In the genomic region with DNA sequence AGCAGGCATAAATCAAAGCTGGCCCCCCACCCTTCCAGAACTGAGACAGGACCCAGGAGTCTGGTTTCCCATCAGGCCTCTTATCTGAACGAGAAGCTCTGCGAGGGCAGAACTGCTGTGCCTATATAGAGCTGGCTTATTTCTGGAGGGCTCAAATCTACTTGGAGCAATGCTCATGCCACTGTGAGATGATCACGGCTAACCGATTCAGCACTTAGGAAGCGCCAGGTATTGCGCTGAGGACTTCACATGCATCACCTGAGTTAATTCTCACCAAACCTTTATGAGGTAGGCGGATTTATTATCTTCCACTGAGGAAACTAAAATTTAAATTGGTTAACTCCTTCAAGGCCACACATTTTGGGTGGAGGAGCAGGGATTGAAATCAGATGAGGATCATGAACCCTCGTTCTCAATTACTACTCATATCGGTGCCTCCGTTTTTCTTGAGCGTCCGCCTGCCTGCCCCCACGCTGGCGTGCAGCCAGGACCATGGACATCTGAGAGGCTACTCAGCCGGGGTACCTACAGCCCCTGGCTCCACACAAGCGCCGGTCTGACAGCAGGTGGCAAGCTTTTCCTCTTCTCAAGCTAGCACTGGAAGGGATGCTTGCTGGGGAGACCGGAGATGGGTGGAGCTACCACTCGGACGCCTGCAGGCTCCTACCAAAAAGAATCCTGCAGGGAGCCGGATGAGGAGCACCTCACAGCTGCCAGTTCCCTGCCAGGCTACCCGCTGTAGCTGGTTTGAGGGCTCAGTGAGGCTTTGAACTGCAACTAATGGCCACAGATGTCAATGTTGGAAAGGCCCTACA, we compare ENCODE assay signal across 8 cellular contexts. TPM values are rescaled to one million over a fixed set of nuclear protein-coding genes. Genes with fewer than 3 reads are reported as not detected.
DNase-seq lines count a peak whose midpoint lies in the region; ATAC-seq, FAIRE-seq and TF ChIP-seq lines count a peak whose summit lies in the region.

No MANE protein-coding gene starts in this region.

- H3K9me3 Mint-ChIP-seq in Caco-2 (ENCODE audit: unreplicated experiment), result no peaks in the 10 kb centered on the region
- H3K9me3 Mint-ChIP-seq in activated CD4-positive, alpha-beta T cell treated with anti-CD3 and anti-CD28 coated beads, Interleukin-2, amount 10 ng/mL, durations not matched to agents 7 days and 5 days, result no peaks in the 10 kb centered on the region

- TF ChIP-seq POLR2A in HepG2 (IDR thresholded peaks at IDR 0.05; ENCODE audit: insufficient read depth in 1 of 2, low read depth in 2 of 2, low read length in 2 of 2), result peak; percentile 65 to 82; a peak in 3 of 4 replicates

- peaks cover 24% of the 10 kb centered on the region for H3K79me2 ChIP-seq in HepG2 (ENCODE audit: insufficient read depth, low read length)

- H3K9me3 ChIP-seq in Caco-2 (no peaks in the 10 kb centered on the region), HepG2 (ENCODE audit: low read length) (no peaks in the 10 kb centered on the region)

- peak overlapping the region; percentile 99 for H3K27ac Mint-ChIP-seq in Caco-2 (ENCODE audit: unreplicated experiment)
- peak overlapping the region; percentile 97 for H3K27ac Mint-ChIP-seq in activated CD4-positive, alpha-beta T cell treated with anti-CD3 and anti-CD28 coated beads, Interleukin-2, amount 10 ng/mL, durations not matched to agents 7 days and 5 days

- peaks cover 13% of the 10 kb centered on the region for H3K4me1 Mint-ChIP-seq in Caco-2 (ENCODE audit: low read depth, unreplicated experiment)
- peaks cover 35% of the 10 kb centered on the region for H3K4me1 Mint-ChIP-seq in activated CD4-positive, alpha-beta T cell treated with anti-CD3 and anti-CD28 coated beads, Interleukin-2, amount 10 ng/mL, durations not matched to agents 7 days and 5 days

- H3K36me3 Mint-ChIP-seq in Caco-2 (ENCODE audit: insufficient read depth, unreplicated experiment), result peaks cover 58% of the 10 kb centered on the region
- peaks cover 15% of the 10 kb centered on the region for H3K36me3 Mint-ChIP-seq in activated CD4-positive, alpha-beta T cell treated with anti-CD3 and anti-CD28 coated beads, Interleukin-2, amount 10 ng/mL, durations not matched to agents 7 days and 5 days (ENCODE audit: low read depth)

- POLR2A ChIA-PET in Caco-2 (lab: Charles Lee) (interaction anchor here (0.8 to 2.6 kb wide), 9 partner anchors 11 to 77 kb away, joined by 3 to 53 read pairs (median 9); a partner anchor contains a TSS), HepG2 (lab: Yijun Ruan, JAX) (interaction anchor here (0.7 to 5.9 kb wide), 20 partner anchors 9 to 589 kb away, joined by 3 to 201 read pairs (median 18); a partner anchor contains a TSS)
- POLR2A ChIA-PET in activated CD4-positive, alpha-beta T cell treated with anti-CD3 and anti-CD28 coated beads, Interleukin-2, amount 10 ng/mL, durations not matched to agents 7 days and 5 days (lab: Charles Lee), result interaction anchor here (0.6 to 0.7 kb wide), 3 partner anchors 10 to 43 kb away, joined by 3 read pairs; a partner anchor contains a TSS

- BruUV-seq in Caco-2 (replicated peaks; lab: Mats Ljungman, UMichigan) (no TSS peak), HepG2 (replicated peaks; lab: Mats Ljungman, UMichigan) (no TSS peak)

- H3K4me2 ChIP-seq in HepG2 (ENCODE audit: low read depth, low read length), result peak overlapping the region; percentile 97

- peak; percentile 93 to 95 for DNase-seq in Caco-2
- DNase-seq in NCI-H524 (lab: John Stamatoyannopoulos, UW), result peak; percentile 86 to 91
- DNase-seq in activated CD4-positive, alpha-beta T cell treated with anti-CD3 and anti-CD28 coated beads, Interleukin-2, amount 10 ng/mL, durations not matched to agents 7 days and 5 days, result peak; percentile 72
- peak; percentile 79 for DNase-seq in dermis blood vessel endothelial cell
- peak; percentile 95 for DNase-seq in HepG2 (ENCODE audit: low spot score)
- peak; percentile 64 for DNase-seq in stimulated activated CD4-positive, alpha-beta T cell treated with anti-CD3 and anti-CD28 coated beads, Interleukin-4, amount 100 ng/mL, for 24 hours

- intact Hi-C loops in Caco-2 (cut with micrococcal nuclease; ENCODE audit: unreplicated experiment), result loop anchor here (1.0 to 2.0 kb wide), 2 partner anchors 21 to 30 kb away; a partner anchor contains a TSS
- intact Hi-C loops in HepG2 (cut with micrococcal nuclease; ENCODE audit: unreplicated experiment), result loop anchor here (2.0 to 5.0 kb wide), 4 partner anchors 39 to 101 kb away; a partner anchor contains a TSS

- H3K4me3 ChIP-seq in Caco-2 (ENCODE audit: low read depth, low read length) (peak overlapping the region; percentile 95), HepG2 (replicated peaks in 1 of 3; ENCODE audit: insufficient read depth in 1 of 3, low read depth in 2 of 3, low read length in 3 of 3) (peak overlapping the region; percentile 92 to 97 (median 95))

- H3K27me3 ChIP-seq in Caco-2 (replicated peaks; ENCODE audit: control insufficient read depth, insufficient read depth, low read length) (no peaks in the 10 kb centered on the region), HepG2 (ENCODE audit: control insufficient read depth in 1 of 2, insufficient read depth in 2 of 2, low read length in 2 of 2) (no peaks in the 10 kb centered on the region; a peak in 1 of 5 replicates)

- no peaks in the 10 kb centered on the region for H4K20me1 ChIP-seq in HepG2 (ENCODE audit: insufficient read depth, low read length)

- 32% methylated on average over 22 of the region's 22 CpGs for WGBS in HepG2 (ENCODE audit: low lambda C conversion rate)

- TF ChIP-seq EP300 in HepG2 (IDR thresholded peaks at IDR 0.05; ENCODE audit: low read depth in 2 of 2, low read length in 2 of 2) (no peak), HepG2 (CRISPR knock-in tag; IDR thresholded peaks at IDR 0.05; ENCODE audit: borderline replicate concordance) (no peak; the same call in 1 of the 2 replicates)

- in situ Hi-C loops in HepG2 (cut with HindIII; ENCODE audit: extremely low pct_ligation_motif_present, low pct_unique_long_range_greater_than_20kb), result loop anchor here (5.0 kb wide), 1 partner anchor 41 kb away; a partner anchor contains a TSS

- H3K9ac ChIP-seq in HepG2 (ENCODE audit: insufficient read depth, low read depth, low read length), result peak overlapping the region; percentile 100

- TF ChIP-seq CTCF in Caco-2 (IDR thresholded peaks at IDR 0.05; ENCODE audit: insufficient read depth in 1 of 2, low read depth in 1 of 2, low read length in 1 of 2, severe bottlenecking in 1 of 2, unreplicated experiment in 1 of 2), result peak; percentile 55 to 71
- peak; percentile 89 for TF ChIP-seq CTCF in HepG2 (CRISPR knock-in tag; IDR thresholded peaks at IDR 0.05)

- no peaks in the 10 kb centered on the region for H3K27me3 Mint-ChIP-seq in Caco-2 (ENCODE audit: insufficient read depth, unreplicated experiment)
- H3K27me3 Mint-ChIP-seq in activated CD4-positive, alpha-beta T cell treated with anti-CD3 and anti-CD28 coated beads, Interleukin-2, amount 10 ng/mL, durations not matched to agents 7 days and 5 days, result no peaks in the 10 kb centered on the region

- CTCF ChIA-PET in Caco-2 (lab: Charles Lee) (interaction anchor here (0.5 to 4.5 kb wide), 16 partner anchors 9 to 527 kb away, joined by 3 to 63 read pairs (median 4); a partner anchor contains a TSS), HepG2 (lab: Yijun Ruan, JAX; ENCODE audit: low intra/inter-chr PET ratio, low total read pairs) (interaction anchor here (0.7 to 1.2 kb wide), 4 partner anchors 13 to 43 kb away, joined by 3 read pairs; no protein-coding TSS in a partner anchor)
- CTCF ChIA-PET in activated CD4-positive, alpha-beta T cell treated with anti-CD3 and anti-CD28 coated beads, Interleukin-2, amount 10 ng/mL, durations not matched to agents 7 days and 5 days (lab: Charles Lee), result interaction anchor here (0.6 to 3.2 kb wide), 18 partner anchors 8 to 52 kb away, joined by 3 to 14 read pairs (median 4); a partner anchor contains a TSS

- peaks cover 9% of the 10 kb centered on the region for H3K36me3 ChIP-seq in Caco-2 (ENCODE audit: control insufficient read depth, insufficient read depth, low read length)
- H3K36me3 ChIP-seq in HepG2 (replicated peaks in 1 of 2; ENCODE audit: control insufficient read depth in 1 of 2, insufficient read depth in 2 of 2, low read length in 2 of 2), result peaks cover 12 to 14% of the 10 kb centered on the region in 2 experiments; a peak in 4 of 5 replicates

- H2AFZ ChIP-seq in HepG2 (ENCODE audit: low read length), result no peak overlapping the region

- H3K4me3 Mint-ChIP-seq in Caco-2 (ENCODE audit: unreplicated experiment), result peak overlapping the region; percentile 100
- H3K4me3 Mint-ChIP-seq in activated CD4-positive, alpha-beta T cell treated with anti-CD3 and anti-CD28 coated beads, Interleukin-2, amount 10 ng/mL, durations not matched to agents 7 days and 5 days, result peak overlapping the region; percentile 93

- peaks cover 26% of the 10 kb centered on the region for H3K4me1 ChIP-seq in Caco-2
- peaks cover 57% of the 10 kb centered on the region for H3K4me1 ChIP-seq in HepG2 (ENCODE audit: insufficient read depth, low read length)

- ATAC-seq in HG03108 (IDR thresholded peaks at IDR 0.05; ENCODE audit: unreplicated experiment) (peak; percentile 34), HepG2 (peak; percentile 73), HG03521 (IDR thresholded peaks at IDR 0.05; ENCODE audit: unreplicated experiment) (no peak)

- peak; percentile 75 for TF ChIP-seq RAD21 in HepG2 (CRISPR knock-in tag; IDR thresholded peaks at IDR 0.05)

- peak overlapping the region; percentile 97 for H3K27ac ChIP-seq in HepG2 (ENCODE audit: extremely low read length, insufficient read depth, low read length)

- peak; percentile 60 for FAIRE-seq in HepG2 (lab: Jason Lieb, UNC)

RNA-seq across cellular contexts. Expression of a gene that starts 1.0 kb away (rescaled TPM):
- total RNA-seq in Caco-2 (2022) (66.5 and 75.9 TPM in 2 replicates), dermis blood vessel endothelial cell (13.3 and 16.2 TPM in 2 replicates), HepG2 (2016; rRNA removed; fragmentation: Illumina TruSeq; extraction: Trizol) (18.5 and 20.9 TPM in 2 replicates)
- 10 to 100 TPM; 44.0 to 44.6 TPM for total RNA-seq in activated CD4-positive, alpha-beta T cell treated with anti-CD3 and anti-CD28 coated beads, Interleukin-2, amount 10 ng/mL, durations not matched to agents 7 days and 5 days
- 30.2 and 42.6 TPM in 2 replicates for total RNA-seq in HepG2 (2016; cell fraction: cytosol; rRNA removed; fragmentation: Illumina TruSeq; extraction: Trizol; ENCODE audit: low read depth)
- 17.6 and 21.4 TPM in 2 replicates for total RNA-seq in HepG2 (2016; cell fraction: insoluble cytoplasmic fraction; rRNA removed; fragmentation: Illumina TruSeq; extraction: Trizol)
- total RNA-seq in HepG2 (2016; cell fraction: membrane; rRNA removed; fragmentation: Illumina TruSeq; extraction: Trizol), result 35.4 and 44.6 TPM in 2 replicates
- 19.3 and 21.9 TPM in 2 replicates for total RNA-seq in HepG2 (2016; cell fraction: nucleus; rRNA removed; fragmentation: Illumina TruSeq; extraction: Trizol)
- polyA plus RNA-seq in HepG2 (2011; rRNA removed), result 21.6 and 24.4 TPM in 2 replicates
- 19.5 and 26.1 TPM in 2 replicates for polyA plus RNA-seq in HepG2 (2011; cell fraction: cytosol; rRNA removed)
- polyA plus RNA-seq in HepG2 (2011; cell fraction: nucleus; rRNA removed), result 38.0 and 44.1 TPM in 2 replicates
- 22.9 and 30.3 TPM in 2 replicates for polyA plus RNA-seq in HepG2 (2012)
- 41.4 and 54.3 TPM in 2 replicates for polyA plus RNA-seq in HepG2 (2016; cell fraction: cytosol; fragmentation: Illumina TruSeq; extraction: Trizol; ENCODE audit: low read depth)
- 27.4 and 35.6 TPM in 2 replicates for polyA plus RNA-seq in HepG2 (2016; cell fraction: insoluble cytoplasmic fraction; fragmentation: Illumina TruSeq; extraction: Trizol; ENCODE audit: low read depth)
- polyA plus RNA-seq in HepG2 (2016; cell fraction: membrane; fragmentation: Illumina TruSeq; extraction: Trizol; ENCODE audit: low read depth), result 51.1 and 55.4 TPM in 2 replicates
- 35.5 and 37.2 TPM in 2 replicates for polyA plus RNA-seq in HepG2 (2016; cell fraction: nucleus; fragmentation: Illumina TruSeq; extraction: Trizol; ENCODE audit: insufficient read depth, low read depth)
- 40.1 and 74.5 TPM in 2 replicates for polyA minus RNA-seq in HepG2 (2011; rRNA and poly(A)+ RNA removed; ENCODE audit: low replicate concordance)
- polyA minus RNA-seq in HepG2 (2011; cell fraction: cytosol; rRNA and poly(A)+ RNA removed), result 19.4 and 24.4 TPM in 2 replicates
- 55.2 and 63.6 TPM in 2 replicates for polyA minus RNA-seq in HepG2 (2011; cell fraction: nucleus; rRNA and poly(A)+ RNA removed)

RNA-seq across cellular contexts. Expression of a gene that starts 21.5 kb away (rescaled TPM):
- total RNA-seq in Caco-2 (2022) (39.6 and 42.6 TPM in 2 replicates), dermis blood vessel endothelial cell (2.4 and 5.4 TPM in 2 replicates), HepG2 (2016; rRNA removed; fragmentation: Illumina TruSeq; extraction: Trizol) (7.0 and 16.9 TPM in 2 replicates)
- under 1 TPM; 0.81 to 0.82 TPM for total RNA-seq in activated CD4-positive, alpha-beta T cell treated with anti-CD3 and anti-CD28 coated beads, Interleukin-2, amount 10 ng/mL, durations not matched to agents 7 days and 5 days
- 3.6 and 5.4 TPM in 2 replicates for total RNA-seq in HepG2 (2016; cell fraction: cytosol; rRNA removed; fragmentation: Illumina TruSeq; extraction: Trizol; ENCODE audit: low read depth)
- 5.7 and 18.2 TPM in 2 replicates for total RNA-seq in HepG2 (2016; cell fraction: insoluble cytoplasmic fraction; rRNA removed; fragmentation: Illumina TruSeq; extraction: Trizol)
- total RNA-seq in HepG2 (2016; cell fraction: membrane; rRNA removed; fragmentation: Illumina TruSeq; extraction: Trizol), result 6.1 and 6.9 TPM in 2 replicates
- total RNA-seq in HepG2 (2016; cell fraction: nucleus; rRNA removed; fragmentation: Illumina TruSeq; extraction: Trizol), result 18.3 and 22.2 TPM in 2 replicates
- polyA plus RNA-seq in HepG2 (2011; rRNA removed), result 28.6 and 30.7 TPM in 2 replicates
- 26.4 and 36.2 TPM in 2 replicates for polyA plus RNA-seq in HepG2 (2011; cell fraction: cytosol; rRNA removed)
- 25.4 and 33.0 TPM in 2 replicates for polyA plus RNA-seq in HepG2 (2011; cell fraction: nucleus; rRNA removed)
- 13.5 and 20.7 TPM in 2 replicates for polyA plus RNA-seq in HepG2 (2012)
- polyA plus RNA-seq in HepG2 (2016; cell fraction: cytosol; fragmentation: Illumina TruSeq; extraction: Trizol; ENCODE audit: low read depth), result 6.3 and 6.9 TPM in 2 replicates
- polyA plus RNA-seq in HepG2 (2016; cell fraction: insoluble cytoplasmic fraction; fragmentation: Illumina TruSeq; extraction: Trizol; ENCODE audit: low read depth), result 7.2 and 10.5 TPM in 2 replicates
- 7.7 and 8.9 TPM in 2 replicates for polyA plus RNA-seq in HepG2 (2016; cell fraction: membrane; fragmentation: Illumina TruSeq; extraction: Trizol; ENCODE audit: low read depth)
- 31.7 and 37.7 TPM in 2 replicates for polyA plus RNA-seq in HepG2 (2016; cell fraction: nucleus; fragmentation: Illumina TruSeq; extraction: Trizol; ENCODE audit: insufficient read depth, low read depth)
- polyA minus RNA-seq in HepG2 (2011; rRNA and poly(A)+ RNA removed; ENCODE audit: low replicate concordance), result 3.3 and 51.4 TPM in 2 replicates
- 17.1 and 20.1 TPM in 2 replicates for polyA minus RNA-seq in HepG2 (2011; cell fraction: cytosol; rRNA and poly(A)+ RNA removed)
- polyA minus RNA-seq in HepG2 (2011; cell fraction: nucleus; rRNA and poly(A)+ RNA removed), result 8.1 and 10.7 TPM in 2 replicates

RNA-seq across cellular contexts. Expression of a gene that starts 38.6 kb away (rescaled TPM):
- total RNA-seq in Caco-2 (2022) (35.1 and 38.1 TPM in 2 replicates), dermis blood vessel endothelial cell (14.8 and 17.4 TPM in 2 replicates), HepG2 (2016; rRNA removed; fragmentation: Illumina TruSeq; extraction: Trizol) (6.0 and 13.7 TPM in 2 replicates)
- 10 to 100 TPM; 40.4 to 41.2 TPM for total RNA-seq in activated CD4-positive, alpha-beta T cell treated with anti-CD3 and anti-CD28 coated beads, Interleukin-2, amount 10 ng/mL, durations not matched to agents 7 days and 5 days
- total RNA-seq in HepG2 (2016; cell fraction: cytosol; rRNA removed; fragmentation: Illumina TruSeq; extraction: Trizol; ENCODE audit: low read depth), result 4.5 and 4.7 TPM in 2 replicates
- 5.0 and 12.7 TPM in 2 replicates for total RNA-seq in HepG2 (2016; cell fraction: insoluble cytoplasmic fraction; rRNA removed; fragmentation: Illumina TruSeq; extraction: Trizol)
- total RNA-seq in HepG2 (2016; cell fraction: membrane; rRNA removed; fragmentation: Illumina TruSeq; extraction: Trizol), result 6.7 and 7.0 TPM in 2 replicates
- total RNA-seq in HepG2 (2016; cell fraction: nucleus; rRNA removed; fragmentation: Illumina TruSeq; extraction: Trizol), result 18.8 and 22.0 TPM in 2 replicates
- 9.7 and 12.3 TPM in 2 replicates for polyA plus RNA-seq in HepG2 (2011; rRNA removed)
- 3.3 and 4.6 TPM in 2 replicates for polyA plus RNA-seq in HepG2 (2011; cell fraction: cytosol; rRNA removed)
- polyA plus RNA-seq in HepG2 (2011; cell fraction: nucleus; rRNA removed), result 62.4 and 81.3 TPM in 2 replicates
- polyA plus RNA-seq in HepG2 (2012), result 5.7 and 8.0 TPM in 2 replicates
- polyA plus RNA-seq in HepG2 (2016; cell fraction: cytosol; fragmentation: Illumina TruSeq; extraction: Trizol; ENCODE audit: low read depth), result 1.5 TPM in 2 replicates
- polyA plus RNA-seq in HepG2 (2016; cell fraction: insoluble cytoplasmic fraction; fragmentation: Illumina TruSeq; extraction: Trizol; ENCODE audit: low read depth), result 5.1 and 7.0 TPM in 2 replicates
- 2.9 and 3.1 TPM in 2 replicates for polyA plus RNA-seq in HepG2 (2016; cell fraction: membrane; fragmentation: Illumina TruSeq; extraction: Trizol; ENCODE audit: low read depth)
- polyA plus RNA-seq in HepG2 (2016; cell fraction: nucleus; fragmentation: Illumina TruSeq; extraction: Trizol; ENCODE audit: insufficient read depth, low read depth), result 40.5 and 45.7 TPM in 2 replicates
- polyA minus RNA-seq in HepG2 (2011; rRNA and poly(A)+ RNA removed; ENCODE audit: low replicate concordance), result 32.3 and 35.8 TPM in 2 replicates
- polyA minus RNA-seq in HepG2 (2011; cell fraction: cytosol; rRNA and poly(A)+ RNA removed), result 3.4 and 4.0 TPM in 2 replicates
- 42.4 and 45.0 TPM in 2 replicates for polyA minus RNA-seq in HepG2 (2011; cell fraction: nucleus; rRNA and poly(A)+ RNA removed)

RNA-seq across cellular contexts. Expression of a gene that starts 42.3 kb away (rescaled TPM):
- total RNA-seq in Caco-2 (2022) (282 and 294 TPM in 2 replicates), dermis blood vessel endothelial cell (47.8 and 48.1 TPM in 2 replicates), HepG2 (2016; rRNA removed; fragmentation: Illumina TruSeq; extraction: Trizol) (63.8 and 202 TPM in 2 replicates)
- total RNA-seq in activated CD4-positive, alpha-beta T cell treated with anti-CD3 and anti-CD28 coated beads, Interleukin-2, amount 10 ng/mL, durations not matched to agents 7 days and 5 days, result 10 to 100 TPM; 64.9 to 76.3 TPM
- 83.9 and 87.3 TPM in 2 replicates for total RNA-seq in HepG2 (2016; cell fraction: cytosol; rRNA removed; fragmentation: Illumina TruSeq; extraction: Trizol; ENCODE audit: low read depth)
- 57.2 and 212 TPM in 2 replicates for total RNA-seq in HepG2 (2016; cell fraction: insoluble cytoplasmic fraction; rRNA removed; fragmentation: Illumina TruSeq; extraction: Trizol)
- total RNA-seq in HepG2 (2016; cell fraction: membrane; rRNA removed; fragmentation: Illumina TruSeq; extraction: Trizol), result 50.4 and 53.1 TPM in 2 replicates
- 213 and 263 TPM in 2 replicates for total RNA-seq in HepG2 (2016; cell fraction: nucleus; rRNA removed; fragmentation: Illumina TruSeq; extraction: Trizol)
- 222 and 231 TPM in 2 replicates for polyA plus RNA-seq in HepG2 (2011; rRNA removed)
- polyA plus RNA-seq in HepG2 (2011; cell fraction: cytosol; rRNA removed), result 240 and 265 TPM in 2 replicates
- polyA plus RNA-seq in HepG2 (2011; cell fraction: nucleus; rRNA removed), result 851 and 910 TPM in 2 replicates
- polyA plus RNA-seq in HepG2 (2012), result 102 and 105 TPM in 2 replicates
- 37.4 and 39.2 TPM in 2 replicates for polyA plus RNA-seq in HepG2 (2016; cell fraction: cytosol; fragmentation: Illumina TruSeq; extraction: Trizol; ENCODE audit: low read depth)
- 82.4 and 101 TPM in 2 replicates for polyA plus RNA-seq in HepG2 (2016; cell fraction: insoluble cytoplasmic fraction; fragmentation: Illumina TruSeq; extraction: Trizol; ENCODE audit: low read depth)
- 45.6 and 51.6 TPM in 2 replicates for polyA plus RNA-seq in HepG2 (2016; cell fraction: membrane; fragmentation: Illumina TruSeq; extraction: Trizol; ENCODE audit: low read depth)
- 573 and 587 TPM in 2 replicates for polyA plus RNA-seq in HepG2 (2016; cell fraction: nucleus; fragmentation: Illumina TruSeq; extraction: Trizol; ENCODE audit: insufficient read depth, low read depth)
- polyA minus RNA-seq in HepG2 (2011; rRNA and poly(A)+ RNA removed; ENCODE audit: low replicate concordance), result 289 and 410 TPM in 2 replicates
- polyA minus RNA-seq in HepG2 (2011; cell fraction: cytosol; rRNA and poly(A)+ RNA removed), result 109 and 118 TPM in 2 replicates
- polyA minus RNA-seq in HepG2 (2011; cell fraction: nucleus; rRNA and poly(A)+ RNA removed), result 292 and 323 TPM in 2 replicates

RNA-seq across cellular contexts. Expression of a gene that starts 42.4 kb away (rescaled TPM):
- total RNA-seq in Caco-2 (2022) (12.6 TPM in 2 replicates), dermis blood vessel endothelial cell (3.2 and 4.4 TPM in 2 replicates), HepG2 (2016; rRNA removed; fragmentation: Illumina TruSeq; extraction: Trizol) (4.1 and 9.7 TPM in 2 replicates)
- 1 to 10 TPM; 2.6 TPM for total RNA-seq in activated CD4-positive, alpha-beta T cell treated with anti-CD3 and anti-CD28 coated beads, Interleukin-2, amount 10 ng/mL, durations not matched to agents 7 days and 5 days
- total RNA-seq in HepG2 (2016; cell fraction: cytosol; rRNA removed; fragmentation: Illumina TruSeq; extraction: Trizol; ENCODE audit: low read depth), result 6.7 and 8.8 TPM in 2 replicates
- total RNA-seq in HepG2 (2016; cell fraction: insoluble cytoplasmic fraction; rRNA removed; fragmentation: Illumina TruSeq; extraction: Trizol), result 6.0 and 9.5 TPM in 2 replicates
- total RNA-seq in HepG2 (2016; cell fraction: membrane; rRNA removed; fragmentation: Illumina TruSeq; extraction: Trizol), result 7.3 and 9.1 TPM in 2 replicates
- 14.4 and 18.5 TPM in 2 replicates for total RNA-seq in HepG2 (2016; cell fraction: nucleus; rRNA removed; fragmentation: Illumina TruSeq; extraction: Trizol)
- polyA plus RNA-seq in HepG2 (2011; rRNA removed), result 7.2 and 12.2 TPM in 2 replicates
- polyA plus RNA-seq in HepG2 (2011; cell fraction: cytosol; rRNA removed), result 3.7 and 6.3 TPM in 2 replicates
- 57.9 and 58.9 TPM in 2 replicates for polyA plus RNA-seq in HepG2 (2011; cell fraction: nucleus; rRNA removed)
- polyA plus RNA-seq in HepG2 (2012), result 4.2 and 4.6 TPM in 2 replicates
- 4.1 and 4.3 TPM in 2 replicates for polyA plus RNA-seq in HepG2 (2016; cell fraction: cytosol; fragmentation: Illumina TruSeq; extraction: Trizol; ENCODE audit: low read depth)
- 4.2 and 4.9 TPM in 2 replicates for polyA plus RNA-seq in HepG2 (2016; cell fraction: insoluble cytoplasmic fraction; fragmentation: Illumina TruSeq; extraction: Trizol; ENCODE audit: low read depth)
- polyA plus RNA-seq in HepG2 (2016; cell fraction: membrane; fragmentation: Illumina TruSeq; extraction: Trizol; ENCODE audit: low read depth), result 3.9 and 4.0 TPM in 2 replicates
- 18.5 and 19.4 TPM in 2 replicates for polyA plus RNA-seq in HepG2 (2016; cell fraction: nucleus; fragmentation: Illumina TruSeq; extraction: Trizol; ENCODE audit: insufficient read depth, low read depth)
- polyA minus RNA-seq in HepG2 (2011; rRNA and poly(A)+ RNA removed; ENCODE audit: low replicate concordance), result 1.3 and 16.0 TPM in 2 replicates
- polyA minus RNA-seq in HepG2 (2011; cell fraction: cytosol; rRNA and poly(A)+ RNA removed), result 1.9 and 2.1 TPM in 2 replicates
- 24.2 and 27.4 TPM in 2 replicates for polyA minus RNA-seq in HepG2 (2011; cell fraction: nucleus; rRNA and poly(A)+ RNA removed)
